Comparison of ENCODE assay signal across 1 cellular context in the genomic region with DNA sequence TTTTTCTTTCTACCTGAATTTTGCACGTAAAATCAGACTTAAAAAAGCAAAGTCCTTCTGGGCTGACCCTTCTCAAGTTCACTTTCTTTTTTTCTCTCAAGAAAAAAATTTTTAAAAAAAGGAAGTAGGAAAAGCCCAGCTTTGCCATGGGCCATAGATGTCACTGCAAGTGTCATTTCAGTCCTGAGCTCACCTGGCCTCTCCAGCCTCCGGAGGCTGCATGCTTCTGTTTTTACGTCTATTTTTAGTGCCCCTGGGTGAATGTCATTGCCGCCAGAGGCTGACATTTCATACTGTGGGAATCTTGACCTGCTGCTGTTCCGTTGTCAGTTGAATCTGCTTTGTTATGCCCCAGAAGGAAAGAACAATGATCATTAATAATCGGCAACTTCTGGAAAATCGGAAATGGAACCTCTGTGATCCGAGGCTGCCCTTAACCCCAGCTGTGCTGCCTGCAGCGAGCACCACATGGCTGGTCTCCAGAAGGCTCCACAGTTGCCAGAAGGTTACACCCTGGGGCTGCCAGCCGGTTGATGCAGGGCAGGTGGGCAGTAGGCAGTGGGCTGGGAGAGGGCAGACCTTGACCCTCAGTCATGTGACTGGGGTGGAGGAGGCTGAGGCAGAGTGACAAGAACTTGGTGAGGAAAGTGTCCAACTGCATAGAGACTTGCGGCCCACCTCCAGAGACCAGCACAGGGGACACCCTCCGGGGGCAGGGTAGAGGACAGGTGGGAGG.
A peak's percentile ranks its signal among the peaks of the same experiment; 100 is the strongest.
TF ChIP-seq lines count a peak whose summit lies in the region.

No MANE protein-coding gene starts in this region.

TF ChIP-seq in GM12878, 131 proteins besides CTCF, POLR2A, EP300 and RAD21 (continued from another document):
- 0 out of 2 replicates have a peak, but pooled peaks have one; percentile 74 for TF ChIP-seq CBX5 (IDR thresholded peaks at IDR 0.05; ENCODE audit: low read depth)
- TF ChIP-seq NFYA (IDR thresholded peaks at IDR 0.05; ENCODE audit: borderline replicate concordance, low read depth, low read length), result no peak
- TF ChIP-seq BACH1 (IDR thresholded peaks at IDR 0.05; ENCODE audit: borderline replicate concordance), result no peak
- peak; percentile 60; the same call in 1 of the 2 replicates for TF ChIP-seq MTA3 (IDR thresholded peaks at IDR 0.05; ENCODE audit: borderline replicate concordance, low read length)
- TF ChIP-seq MEF2A (IDR thresholded peaks at IDR 0.05; ENCODE audit: insufficient read depth, low read depth, low read length), result peak; percentile 94
- TF ChIP-seq NBN (IDR thresholded peaks at IDR 0.05), result no peak; the same call in none of the 2 replicates
- no peak for TF ChIP-seq BRCA1 (IDR thresholded peaks at IDR 0.05; ENCODE audit: low read depth, low read length)
